8 cellular contexts compared by ENCODE assay signal in genomic region chr10:36534471-36535002, GRCh38.
A peak's percentile ranks its signal among the peaks of the same experiment; 100 is the strongest.
DNase-seq lines count a peak whose midpoint lies in the region; ATAC-seq and TF ChIP-seq lines count a peak whose summit lies in the region.

No MANE protein-coding gene starts in this region.

- CTCF ChIA-PET in AG04450 (lab: Charles Lee), result no interaction called here

- no peak for TF ChIP-seq CTCF in AG04450 (IDR thresholded peaks at IDR 0.05; ENCODE audit: low read depth, low read length)
- no peak for TF ChIP-seq CTCF in sigmoid colon (IDR thresholded peaks at IDR 0.05)
- TF ChIP-seq CTCF in uterus (IDR thresholded peaks at IDR 0.05), result no peak

- H3K4me3 Mint-ChIP-seq in activated naive CD8-positive, alpha-beta T cell treated with anti-CD3 and anti-CD28 coated beads for 36 hours, result no peak overlapping the region

- H3K27ac Mint-ChIP-seq in activated naive CD8-positive, alpha-beta T cell treated with anti-CD3 and anti-CD28 coated beads for 36 hours, result no peak overlapping the region

- ATAC-seq in GM19452 (IDR thresholded peaks at IDR 0.05; ENCODE audit: unreplicated experiment), result peak; percentile 99
- peak; percentile 100 for ATAC-seq in HG03457 (IDR thresholded peaks at IDR 0.05; ENCODE audit: unreplicated experiment)

- TF ChIP-seq EP300 in sigmoid colon (IDR thresholded peaks at IDR 0.05), result no peak

- DNase-seq in AG04450 (ENCODE audit: low read depth, low spot score) (peak; percentile 59), non-pigmented ciliary epithelial cell (ENCODE audit: low read depth) (peak; percentile 79), sigmoid colon (no peak), globus pallidus (ENCODE audit: low spot score) (no peak), uterus (no peak)
- peak; percentile 1 for DNase-seq in activated naive CD8-positive, alpha-beta T cell treated with anti-CD3 and anti-CD28 coated beads for 36 hours

- 50 to 81% methylated on average over 5 of the region's 5 CpGs for WGBS in sigmoid colon, 2 donors

- POLR2A ChIA-PET in AG04450 (lab: Yijun Ruan, JAX), result no interaction called here

- intact Hi-C loops in sigmoid colon (cut with DNase I), result no loop called here
- intact Hi-C loops in uterus (cut with DNase I; ENCODE audit: low total_unique reads), result no loop called here

- H3K9me3 ChIP-seq in AG04450 (ENCODE audit: control insufficient read depth, insufficient read depth, low read length) (no peaks in the 10 kb centered on the region; the same call in 1 of the 2 replicates), sigmoid colon (peaks cover 0 to 6% (median 0%) of the 10 kb centered on the region in 4 donors), uterus (no peaks in the 10 kb centered on the region)

- no peaks in the 10 kb centered on the region for H3K27me3 Mint-ChIP-seq in activated naive CD8-positive, alpha-beta T cell treated with anti-CD3 and anti-CD28 coated beads for 36 hours

- no peaks in the 10 kb centered on the region for H3K4me1 Mint-ChIP-seq in activated naive CD8-positive, alpha-beta T cell treated with anti-CD3 and anti-CD28 coated beads for 36 hours

- no peaks in the 10 kb centered on the region for H3K36me3 ChIP-seq in sigmoid colon
- H3K36me3 ChIP-seq in uterus, result no peaks in the 10 kb centered on the region

- H3K27ac ChIP-seq in AG04450 (ENCODE audit: low read depth, low read length), result no peak overlapping the region
- no peak overlapping the region for H3K27ac ChIP-seq in sigmoid colon
- H3K27ac ChIP-seq in uterus, result no peak overlapping the region

- no peaks in the 10 kb centered on the region for H3K36me3 Mint-ChIP-seq in activated naive CD8-positive, alpha-beta T cell treated with anti-CD3 and anti-CD28 coated beads for 36 hours

- H3K4me3 ChIP-seq in AG04450 (ENCODE audit: low read depth, low read length) (no peak overlapping the region), sigmoid colon (no peak overlapping the region), uterus (no peak overlapping the region)

- TF ChIP-seq POLR2A in sigmoid colon (IDR thresholded peaks at IDR 0.05) (no peak), uterus (IDR thresholded peaks at IDR 0.05) (no peak)

- no peaks in the 10 kb centered on the region for H3K27me3 ChIP-seq in AG04450 (ENCODE audit: control insufficient read depth, insufficient read depth, low read length)
- no peaks in the 10 kb centered on the region for H3K27me3 ChIP-seq in sigmoid colon
- no peaks in the 10 kb centered on the region for H3K27me3 ChIP-seq in uterus

- H3K4me1 ChIP-seq in sigmoid colon (no peaks in the 10 kb centered on the region), uterus (no peaks in the 10 kb centered on the region)

- H3K9me3 Mint-ChIP-seq in activated naive CD8-positive, alpha-beta T cell treated with anti-CD3 and anti-CD28 coated beads for 36 hours, result peaks cover 2% of the 10 kb centered on the region

Comparison
In these comparisons a context has a peak if more than half of its experiments do, and no peak if none do; other contexts are left out.
1. DNase-seq: peak in AG04450 (single experiment), activated naive CD8-positive, alpha-beta T cell treated with anti-CD3 and anti-CD28 coated beads for 36 hours (single experiment) and non-pigmented ciliary epithelial cell (single experiment); none in sigmoid colon (single experiment), globus pallidus (single experiment) and uterus (0 of 2).